25 cellular contexts compared by ENCODE assay signal in genomic region chr2:241848761-241849615, GRCh38. TPM values are rescaled to one million over a fixed set of nuclear protein-coding genes. Genes with fewer than 3 reads are reported as not detected.
DNase-seq lines count a peak whose midpoint lies in the region; ATAC-seq lines count a peak whose summit lies in the region.
"Had no signal": no experiment of that assay in that cellular context is flagged by ENCODE, and none has a peak within 500 bp of the region (broad histone marks: within the 10 kb centered on the region; RNA-seq: fewer than 3 reads in every experiment).

No MANE protein-coding gene starts in this region.

- H3K4me3 ChIP-seq in NT2/D1 (ENCODE audit: insufficient read length, low read depth), result no peak overlapping the region
- H3K4me3 ChIP-seq: adrenal gland, K562, lower lobe of right lung, prostate gland, thoracic aorta had no signal

- H3K27me3 Mint-ChIP-seq in stimulated activated naive B cell treated with anti-CD40 and anti-IgM and Interleukin-4, amounts not matched to agents 10 μg/mL and 1 μg/mL and 100 μg/mL, for 72 hours, result peaks cover 8 to 37% of the 10 kb centered on the region in 2 donors
- H3K27me3 Mint-ChIP-seq: CD4-positive, alpha-beta T cell had no signal

- peaks cover 9 to 13% of the 10 kb centered on the region in 2 donors for H3K36me3 Mint-ChIP-seq in stimulated activated naive B cell treated with anti-CD40 and anti-IgM and Interleukin-4, amounts not matched to agents 10 μg/mL and 1 μg/mL and 100 μg/mL, for 72 hours
- H3K36me3 Mint-ChIP-seq: WTC11 had no signal

- H3K9ac ChIP-seq in NT2/D1 (ENCODE audit: insufficient read length, low read depth), result peak overlapping the region; percentile 44

- no peaks in the 10 kb centered on the region for H3K9me3 ChIP-seq in NT2/D1 (ENCODE audit: insufficient read depth, low read length)
- H3K9me3 ChIP-seq: adrenal gland, lower lobe of right lung, prostate gland, thoracic aorta had no signal

- no peaks in the 10 kb centered on the region for H3K36me3 ChIP-seq in NT2/D1 (ENCODE audit: insufficient read depth, insufficient read length, low read length)
- H3K36me3 ChIP-seq: adrenal gland, brain microvascular endothelial cell, lower lobe of right lung, prostate gland, thoracic aorta had no signal

- peaks cover 7% of the 10 kb centered on the region for H3K4me1 ChIP-seq in NT2/D1 (ENCODE audit: insufficient read depth, insufficient read length)
- H3K4me1 ChIP-seq: foreskin keratinocyte, prostate gland had no signal

- no peak for ATAC-seq in stimulated activated naive B cell treated with anti-CD40 and anti-IgM and Interleukin-4, amounts not matched to agents 10 μg/mL and 1 μg/mL and 100 μg/mL, for 72 hours (replicated peaks)
- ATAC-seq: foreskin keratinocyte, K562, lower lobe of right lung, WTC11 had no signal

- no peaks in the 10 kb centered on the region for H3K9me3 Mint-ChIP-seq in stimulated activated naive B cell treated with anti-CD40 and anti-IgM and Interleukin-4, amounts not matched to agents 10 μg/mL and 1 μg/mL and 100 μg/mL, for 72 hours
- H3K9me3 Mint-ChIP-seq: CD4-positive, alpha-beta T cell; WTC11 had no signal

- peak; percentile 21 for DNase-seq in stimulated activated CD4-positive, alpha-beta T cell treated with anti-CD3 and anti-CD28 coated beads, Interleukin-15, amount 100 ng/mL, for 24 hours
- no peak for DNase-seq in stimulated activated CD4-positive, alpha-beta T cell treated with anti-CD3 and anti-CD28 coated beads, Interleukin-12 subunit alpha, Interleukin-12 subunit beta, amount 100 ng/mL, for 4 hours
- DNase-seq in NT2/D1 (ENCODE audit: low read depth, low spot score), result no peak
- peak; percentile 84 for DNase-seq in mesenteric fat pad (ENCODE audit: low spot score)
- DNase-seq in NCI-H1092 (lab: John Stamatoyannopoulos, UW), result no peak
- no peak for DNase-seq in stimulated activated naive B cell treated with anti-CD40 and anti-IgM and Interleukin-4, amounts not matched to agents 10 μg/mL and 1 μg/mL and 100 μg/mL, for 72 hours
- no peak for DNase-seq in occipital lobe (lab: John Stamatoyannopoulos, UW)
- DNase-seq: activated CD4-positive, alpha-beta T cell treated with anti-CD3 and anti-CD28 coated beads, Interleukin-2, amount 50 U/mL, for 4 hours; activated effector memory CD4-positive, alpha-beta T cell treated with Interleukin-2 at 50 U/mL for 16 hours; brain microvascular endothelial cell; effector memory CD4-positive, alpha-beta T cell; EL; foreskin keratinocyte; hippocampal formation; lower lobe of right lung; NCI-H2029 treated with DMSO at 0.1 percent for 48 hours; NCI-H2227 treated with DMSO at 0.1 percent for 48 hours; NCI-H748 treated with DMSO at 0.1 percent for 48 hours had no signal

- H3K27me3 ChIP-seq in NT2/D1 (ENCODE audit: insufficient read depth, insufficient read length), result peaks cover 12% of the 10 kb centered on the region
- H3K27me3 ChIP-seq: adrenal gland had no signal

- H3K4me3 Mint-ChIP-seq in stimulated activated naive B cell treated with anti-CD40 and anti-IgM and Interleukin-4, amounts not matched to agents 10 μg/mL and 1 μg/mL and 100 μg/mL, for 72 hours, result no peak overlapping the region
- H3K4me3 Mint-ChIP-seq: CD4-positive, alpha-beta T cell; WTC11 had no signal

- peaks cover 18 to 27% of the 10 kb centered on the region in 2 donors for H3K4me1 Mint-ChIP-seq in stimulated activated naive B cell treated with anti-CD40 and anti-IgM and Interleukin-4, amounts not matched to agents 10 μg/mL and 1 μg/mL and 100 μg/mL, for 72 hours
- H3K4me1 Mint-ChIP-seq: WTC11 had no signal

- no peak overlapping the region for H3K27ac Mint-ChIP-seq in stimulated activated naive B cell treated with anti-CD40 and anti-IgM and Interleukin-4, amounts not matched to agents 10 μg/mL and 1 μg/mL and 100 μg/mL, for 72 hours
- H3K27ac Mint-ChIP-seq: CD4-positive, alpha-beta T cell; WTC11 had no signal

RNA-seq across cellular contexts. Expression of gene PDCD1, which starts 9.7 kb away (rescaled TPM):
- total RNA-seq in mesenteric fat pad, result 0.42 TPM
- not detected for total RNA-seq in occipital lobe
- total RNA-seq: foreskin keratinocyte, MCF 10A had no signal

RNA-seq across cellular contexts. Expression of gene RTP5, which starts 20.5 kb away (rescaled TPM):
- not detected for total RNA-seq in mesenteric fat pad
- 2.5 TPM for total RNA-seq in occipital lobe
- total RNA-seq: foreskin keratinocyte, K562, lower lobe of right lung, MCF 10A, WTC11 had no signal

RNA-seq across cellular contexts. Expression of gene NEU4, which starts 40.0 kb away (rescaled TPM):
- total RNA-seq in mesenteric fat pad (1.1 TPM), occipital lobe (0.31 TPM)
- total RNA-seq: foreskin keratinocyte, lower lobe of right lung, MCF 10A had no signal

Comparison
In these comparisons a context has a peak if more than half of its experiments do, and no peak if none do; other contexts are left out.
1. DNase-seq: peak in stimulated activated CD4-positive, alpha-beta T cell treated with anti-CD3 and anti-CD28 coated beads, Interleukin-15, amount 100 ng/mL, for 24 hours (single experiment) and mesenteric fat pad (single experiment); none in stimulated activated CD4-positive, alpha-beta T cell treated with anti-CD3 and anti-CD28 coated beads, Interleukin-12 subunit alpha, Interleukin-12 subunit beta, amount 100 ng/mL, for 4 hours (single experiment), NT2/D1 (single experiment), NCI-H1092 (single experiment), stimulated activated naive B cell treated with anti-CD40 and anti-IgM and Interleukin-4, amounts not matched to agents 10 μg/mL and 1 μg/mL and 100 μg/mL, for 72 hours (single experiment) and occipital lobe (single experiment).